In the genomic region with DNA sequence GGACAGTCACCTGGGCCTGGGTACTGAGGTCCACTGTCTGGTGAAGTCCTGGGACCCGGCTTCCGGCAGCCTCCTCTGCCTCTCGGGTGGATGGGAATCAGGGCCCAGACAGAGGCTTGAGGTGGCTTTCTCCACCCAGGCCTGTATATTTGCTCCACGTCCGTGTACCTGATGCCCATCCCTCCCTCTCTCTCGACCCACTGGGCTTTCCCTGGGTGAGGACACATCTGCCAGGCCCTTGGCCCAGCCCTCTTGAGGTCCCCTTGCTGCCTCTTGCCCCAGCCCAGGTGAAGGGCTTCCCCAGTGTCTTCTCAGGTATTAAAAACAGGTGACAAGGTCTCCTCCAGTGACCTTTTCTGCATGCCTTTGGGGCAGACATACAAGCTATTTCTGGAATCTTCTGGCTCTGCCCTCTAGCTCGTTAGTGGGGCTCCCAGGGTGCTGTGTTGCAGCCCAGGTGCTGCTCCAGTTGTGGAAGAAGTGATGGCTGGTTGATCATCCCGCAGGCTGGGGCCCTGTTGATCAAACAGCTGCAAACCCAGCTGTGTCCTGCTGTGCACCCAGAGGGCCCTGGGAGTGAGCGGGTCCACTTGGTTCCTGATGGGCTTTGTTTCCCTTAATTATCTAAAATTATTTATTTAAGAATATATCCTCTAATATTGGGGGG, we compare ENCODE assay signal across 20 cellular contexts. TPM values are rescaled to one million over a fixed set of nuclear protein-coding genes. Genes with fewer than 3 reads are reported as not detected.
"Had no signal": no experiment of that assay in that cellular context is flagged by ENCODE, and none has a peak within 500 bp of the region (broad histone marks: within the 10 kb centered on the region; RNA-seq: fewer than 3 reads in every experiment).

No MANE protein-coding gene starts in this region.

- H3K4me3 Mint-ChIP-seq: activated CD8-positive, alpha-beta T cell treated with anti-CD3 and anti-CD28 coated beads for 36 hours; activated naive CD4-positive, alpha-beta T cell treated with anti-CD3 and anti-CD28 coated beads for 36 hours; activated T-cell treated with anti-CD3 and anti-CD28 coated beads, Interleukin-2, amount 50 U/mL, for 24 hours; brain; central memory CD8-positive, alpha-beta T cell had no signal

- H3K27me3 Mint-ChIP-seq: activated CD8-positive, alpha-beta T cell treated with anti-CD3 and anti-CD28 coated beads for 36 hours had no signal

- H3K9me3 Mint-ChIP-seq: activated CD8-positive, alpha-beta T cell treated with anti-CD3 and anti-CD28 coated beads for 36 hours; activated naive CD4-positive, alpha-beta T cell treated with anti-CD3 and anti-CD28 coated beads for 36 hours; activated T-cell treated with anti-CD3 and anti-CD28 coated beads, Interleukin-2, amount 50 U/mL, for 24 hours; brain had no signal

- H3K27me3 ChIP-seq: gastroesophageal sphincter, thyroid gland had no signal

- H3K4me1 ChIP-seq: thyroid gland had no signal

- H3K4me1 Mint-ChIP-seq: central memory CD8-positive, alpha-beta T cell had no signal

- H3K4me3 ChIP-seq: gastroesophageal sphincter, skin epidermis, thyroid gland had no signal

- H3K27ac Mint-ChIP-seq: activated CD8-positive, alpha-beta T cell treated with anti-CD3 and anti-CD28 coated beads for 36 hours; activated naive CD4-positive, alpha-beta T cell treated with anti-CD3 and anti-CD28 coated beads for 36 hours; activated T-cell treated with anti-CD3 and anti-CD28 coated beads, Interleukin-2, amount 50 U/mL, for 24 hours; progenitor cell of endocrine pancreas had no signal

- DNase-seq: activated CD4-positive, alpha-beta T cell treated with anti-CD3 and anti-CD28 coated beads for 48 hours; activated CD4-positive, CD25-positive, alpha-beta regulatory T cell; activated CD8-positive, alpha-beta T cell treated with anti-CD3 and anti-CD28 coated beads for 36 hours; activated naive CD4-positive, alpha-beta T cell treated with anti-CD3 and anti-CD28 coated beads for 36 hours; activated T-cell treated with anti-CD3 and anti-CD28 coated beads, Interleukin-2, amount 50 U/mL, for 24 hours; cortex of kidney; effector CD4-positive, alpha-beta T cell; mammary epithelial cell; occipital lobe; stimulated activated CD4-positive, alpha-beta T cell treated with anti-CD3 and anti-CD28 coated beads, Interleukin-15, amount 100 ng/mL, for 24 hours; stimulated activated CD4-positive, alpha-beta T cell treated with anti-CD3 and anti-CD28 coated beads, Interleukin-2, amount 100 ng/mL, for 48 hours; T-helper 1 cell; T1000; thyroid gland had no signal

- ATAC-seq: activated CD8-positive, alpha-beta T cell treated with anti-CD3 and anti-CD28 coated beads for 36 hours; gastroesophageal sphincter had no signal

- H3K27ac ChIP-seq: thyroid gland had no signal

- H3K9me3 ChIP-seq: gastroesophageal sphincter, thyroid gland had no signal

- H3K36me3 ChIP-seq: thyroid gland had no signal

RNA-seq across cellular contexts. Expression of gene ACR, which starts 25.5 kb away (rescaled TPM):
- total RNA-seq: activated CD8-positive, alpha-beta T cell treated with anti-CD3 and anti-CD28 coated beads for 36 hours; activated naive CD4-positive, alpha-beta T cell treated with anti-CD3 and anti-CD28 coated beads for 36 hours; gastroesophageal sphincter; mammary epithelial cell; occipital lobe; progenitor cell of endocrine pancreas had no signal
- polyA plus RNA-seq: mammary epithelial cell, neural cell had no signal
